Comparison of ENCODE assay signal across 23 cellular contexts in the genomic region with DNA sequence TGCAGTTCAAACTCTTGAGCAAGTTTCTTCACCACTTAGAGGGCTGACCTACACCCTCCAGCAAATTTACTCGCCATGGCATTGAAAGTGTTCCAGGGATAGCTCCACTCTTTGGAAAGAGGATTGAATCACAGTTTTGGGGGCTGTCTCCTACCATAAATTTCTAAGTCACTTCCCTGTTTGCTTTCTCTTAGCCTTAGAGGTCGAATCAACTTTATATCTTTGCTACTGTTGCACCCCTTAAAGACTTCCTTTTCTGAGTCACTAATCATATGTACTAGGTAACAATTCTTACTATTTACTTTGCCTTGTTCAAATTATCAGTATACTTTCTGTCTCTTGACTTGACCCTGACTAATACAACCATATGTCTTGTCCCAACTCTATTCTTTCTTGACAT.
A peak's percentile ranks its signal among the peaks of the same experiment; 100 is the strongest.
DNase-seq lines count a peak whose midpoint lies in the region; ATAC-seq, FAIRE-seq and TF ChIP-seq lines count a peak whose summit lies in the region.
"Had no signal": no experiment of that assay in that cellular context is flagged by ENCODE, and none has a peak within 500 bp of the region (broad histone marks: within the 10 kb centered on the region; RNA-seq: fewer than 3 reads in every experiment).

No MANE protein-coding gene starts in this region.

- TF ChIP-seq CTCF in Calu3 (IDR thresholded peaks at IDR 0.05; ENCODE audit: unreplicated experiment) (no peak), bronchial epithelial cell (IDR thresholded peaks at IDR 0.05; ENCODE audit: insufficient read depth, low read length, severe bottlenecking) (no peak)

- DNase-seq in Calu3, result peak; percentile 1
- DNase-seq in HCEC 1CT, result peak; percentile 6
- DNase-seq in M059J (ENCODE audit: low read depth), result peak; percentile 17
- DNase-seq in bronchial epithelial cell (ENCODE audit: low read depth), result peak; percentile 65
- DNase-seq in activated naive CD4-positive, alpha-beta T cell treated with anti-CD3 and anti-CD28 coated beads, Interleukin-2, amount 50 U/mL, for 72 hours (ENCODE audit: low spot score in 2 of 2), result no peak
- no peak for DNase-seq in KBM-7
- DNase-seq: 8988T; ACHN; AML-193; BE2C; CD4-positive, alpha-beta T cell; CD8-positive, alpha-beta memory T cell; DMS79 treated with DMSO at 0.1 percent for 48 hours; GF-D8; H7; HFFc6 had no signal

- no peaks in the 10 kb centered on the region for H3K36me3 ChIP-seq in bronchial epithelial cell (ENCODE audit: control insufficient read depth, insufficient read depth, low read length)
- H3K36me3 ChIP-seq: BE2C; BLaER1 treated with 17β-estradiol and CSF1 and Interleukin-3, amounts not matched to agents 10 nM and 100 nM had no signal

- no peak overlapping the region for H3K4me3 ChIP-seq in bronchial epithelial cell (ENCODE audit: low read depth, low read length)
- H3K4me3 ChIP-seq: A549; BLaER1 treated with 17β-estradiol and CSF1 and Interleukin-3, amounts not matched to agents 10 nM and 100 nM had no signal

- H3K4me1 Mint-ChIP-seq in Calu3 (ENCODE audit: low read depth, unreplicated experiment), result no peaks in the 10 kb centered on the region
- H3K4me1 Mint-ChIP-seq: CD14-positive monocyte; CD8-positive, alpha-beta memory T cell had no signal

- H3K27ac Mint-ChIP-seq in Calu3 (ENCODE audit: unreplicated experiment), result no peak overlapping the region
- peak overlapping the region in 1 of 2 donors; percentile 30 for H3K27ac Mint-ChIP-seq in activated naive CD4-positive, alpha-beta T cell treated with anti-CD3 and anti-CD28 coated beads, Interleukin-2, amount 50 U/mL, for 72 hours
- H3K27ac Mint-ChIP-seq: CD14-positive monocyte; CD4-positive, alpha-beta T cell; CD8-positive, alpha-beta memory T cell; HFFc6 had no signal

- no peaks in the 10 kb centered on the region for H3K36me3 Mint-ChIP-seq in Calu3 (ENCODE audit: insufficient read depth, unreplicated experiment)
- H3K36me3 Mint-ChIP-seq in activated naive CD4-positive, alpha-beta T cell treated with anti-CD3 and anti-CD28 coated beads, Interleukin-2, amount 50 U/mL, for 72 hours, result no peaks in the 10 kb centered on the region
- H3K36me3 Mint-ChIP-seq: CD14-positive monocyte; CD8-positive, alpha-beta memory T cell had no signal

- in situ Hi-C loops in KBM-7 (cut with MboI; ENCODE audit: low pct_unique_long_range_greater_than_20kb, low sequenced_read_pairs), result no loop called here

- no peak for FAIRE-seq in bronchial epithelial cell (lab: Jason Lieb, UNC)
- FAIRE-seq: A549, GM12891, GM18507, H1 had no signal

- no peaks in the 10 kb centered on the region for H3K27me3 Mint-ChIP-seq in Calu3 (ENCODE audit: unreplicated experiment)
- H3K27me3 Mint-ChIP-seq: CD4-positive, alpha-beta T cell; CD8-positive, alpha-beta memory T cell had no signal

- CTCF ChIA-PET in Calu3 (lab: Charles Lee), result no interaction called here

- BruUV-seq in Calu3 (replicated peaks; lab: Mats Ljungman, UMichigan), result no TSS peak

- ATAC-seq in activated naive CD4-positive, alpha-beta T cell treated with anti-CD3 and anti-CD28 coated beads, Interleukin-2, amount 50 U/mL, for 72 hours, result no peak
- ATAC-seq in HG02870 (IDR thresholded peaks at IDR 0.05; ENCODE audit: unreplicated experiment), result no peak
- ATAC-seq: A549 had no signal

- H3K4me3 Mint-ChIP-seq in Calu3 (ENCODE audit: low read depth, unreplicated experiment), result no peak overlapping the region
- H3K4me3 Mint-ChIP-seq: CD14-positive monocyte; CD4-positive, alpha-beta T cell; CD8-positive, alpha-beta memory T cell; HFFc6 had no signal

- no peaks in the 10 kb centered on the region for H3K27me3 ChIP-seq in bronchial epithelial cell (ENCODE audit: control insufficient read depth, insufficient read depth, low read length)
- H3K27me3 ChIP-seq: BE2C; BLaER1 treated with 17β-estradiol and CSF1 and Interleukin-3, amounts not matched to agents 10 nM and 100 nM had no signal

- intact Hi-C loops in Calu3 (cut with micrococcal nuclease; ENCODE audit: unreplicated experiment), result no loop called here

- H3K9me3 Mint-ChIP-seq in Calu3 (ENCODE audit: low read depth, unreplicated experiment), result no peaks in the 10 kb centered on the region
- H3K9me3 Mint-ChIP-seq in activated naive CD4-positive, alpha-beta T cell treated with anti-CD3 and anti-CD28 coated beads, Interleukin-2, amount 50 U/mL, for 72 hours, result no peaks in the 10 kb centered on the region
- H3K9me3 Mint-ChIP-seq: HFFc6 had no signal

Comparison
In these comparisons a context has a peak if more than half of its experiments do, and no peak if none do; other contexts are left out.
1. DNase-seq: peak in Calu3 (single experiment), HCEC 1CT (single experiment), M059J (single experiment) and bronchial epithelial cell (single experiment); none in activated naive CD4-positive, alpha-beta T cell treated with anti-CD3 and anti-CD28 coated beads, Interleukin-2, amount 50 U/mL, for 72 hours (0 of 2) and KBM-7 (single experiment).